ENCODE assay signal across 1 cellular context in the genomic region with DNA sequence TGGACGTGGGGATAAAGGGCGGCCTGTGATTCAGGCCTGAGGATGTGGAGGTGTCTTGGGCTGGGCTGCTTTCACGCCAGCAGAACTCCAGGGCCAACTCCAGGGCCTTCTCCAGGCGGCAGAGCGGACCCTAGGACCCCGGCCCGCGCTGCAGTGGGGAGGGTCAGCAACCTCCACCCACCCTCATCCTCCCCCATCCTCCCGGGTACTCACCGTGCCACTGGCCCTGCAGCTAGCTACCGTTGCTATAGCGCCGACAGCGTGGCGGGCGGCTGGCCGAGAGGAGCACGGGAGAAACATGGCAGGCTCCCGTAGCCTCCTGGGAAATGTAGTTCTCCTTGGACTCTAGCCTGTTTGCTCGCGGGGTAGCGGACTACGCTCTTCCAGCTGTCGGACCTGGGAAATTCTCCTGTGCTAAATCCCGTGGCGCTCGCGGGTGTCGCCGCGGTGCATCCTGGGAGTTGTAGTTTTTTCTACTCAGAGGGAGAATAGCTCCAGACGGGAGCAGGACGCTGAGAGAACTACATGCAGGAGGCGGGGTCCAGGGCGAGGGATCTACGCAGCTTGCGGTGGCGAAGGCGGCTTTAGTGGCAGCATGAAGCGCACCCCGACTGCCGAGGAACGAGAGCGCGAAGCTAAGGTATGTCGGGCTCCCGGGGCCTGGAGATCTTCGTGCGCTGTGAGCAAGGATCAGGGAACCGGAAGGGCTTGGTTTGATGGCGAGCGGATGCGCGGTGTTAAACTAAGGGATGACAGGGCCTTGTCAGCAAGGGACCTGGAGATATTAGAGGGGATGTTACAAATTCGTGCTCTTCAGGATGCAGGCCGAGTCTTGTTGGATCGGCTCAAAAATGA.
TF ChIP-seq lines count a peak whose summit lies in the region.

Gene FTO (plus strand): TSS at position 567 of the 855 bp plus-strand sequence.
Gene RPGRIP1L (minus strand): TSS at position 270 of the 855 bp plus-strand sequence. CDS start 3,136 bp downstream, outside the sequence.

TF ChIP-seq in HepG2, 621 proteins besides CTCF, POLR2A, EP300 and RAD21 (continued from another document and continues in another):
- TF ChIP-seq FOSL1 (CRISPR knock-in tag; IDR thresholded peaks at IDR 0.05; ENCODE audit: borderline replicate concordance) (no peak), ZNF839 (CRISPR knock-in tag; IDR thresholded peaks at IDR 0.05; ENCODE audit: borderline replicate concordance) (peak; percentile 78; the same call in 1 of the 2 replicates), PAF1 (CRISPR knock-in tag; IDR thresholded peaks at IDR 0.05) (no peak), ZNF326 (CRISPR knock-in tag; IDR thresholded peaks at IDR 0.05; ENCODE audit: borderline replicate concordance) (no peak), CHD4 (IDR thresholded peaks at IDR 0.05; ENCODE audit: borderline replicate concordance, low read length) (no peak), TBL1XR1 (IDR thresholded peaks at IDR 0.05; ENCODE audit: borderline replicate concordance, low read length, partially characterized antibody) (peak; percentile 85), ZNF414 (CRISPR knock-in tag; IDR thresholded peaks at IDR 0.05) (peak; percentile 65; the same call in 1 of the 2 replicates), MAFG (CRISPR knock-in tag; IDR thresholded peaks at IDR 0.05) (no peak), ZNF572 (CRISPR knock-in tag; IDR thresholded peaks at IDR 0.05) (peak; percentile 95), ZNF556 (CRISPR knock-in tag; IDR thresholded peaks at IDR 0.05; ENCODE audit: borderline replicate concordance) (peak; percentile 97; the same call in 1 of the 2 replicates), FOXP1 (IDR thresholded peaks at IDR 0.05) (no peak), FOXP1 (CRISPR knock-in tag; IDR thresholded peaks at IDR 0.05) (0 out of 2 replicates have a peak, but pooled peaks have one; percentile 12), AKAP8 (CRISPR knock-in tag; IDR thresholded peaks at IDR 0.05) (peak; percentile 82; the same call in 1 of the 2 replicates), ATF7-NPFF (CRISPR knock-in tag; IDR thresholded peaks at IDR 0.05; ENCODE audit: low read depth) (peak; percentile 60; the same call in 1 of the 2 replicates), SIX1 (CRISPR knock-in tag; IDR thresholded peaks at IDR 0.05; ENCODE audit: borderline replicate concordance) (no peak), XBP1 (CRISPR knock-in tag; IDR thresholded peaks at IDR 0.05) (no peak), SRF (IDR thresholded peaks at IDR 0.05; ENCODE audit: low read depth, low read length) (no peak), NFAT5 (CRISPR knock-in tag; IDR thresholded peaks at IDR 0.05) (no peak), ZNF891 (CRISPR knock-in tag; IDR thresholded peaks at IDR 0.05) (peak; percentile 73; the same call in 1 of the 2 replicates), ZNF564 (CRISPR knock-in tag; IDR thresholded peaks at IDR 0.05) (peak; percentile 40; the same call in 1 of the 2 replicates), KDM6A (CRISPR knock-in tag; IDR thresholded peaks at IDR 0.05; ENCODE audit: low read depth) (no peak; the same call in 1 of the 2 replicates), ZNF598 (CRISPR knock-in tag; IDR thresholded peaks at IDR 0.05; ENCODE audit: borderline replicate concordance) (no peak), ZFP90 (CRISPR knock-in tag; IDR thresholded peaks at IDR 0.05; ENCODE audit: borderline replicate concordance) (peak; percentile 52; the same call in 1 of the 2 replicates), ZNF841 (CRISPR knock-in tag; IDR thresholded peaks at IDR 0.05; ENCODE audit: borderline replicate concordance) (no peak), BHLHE40 (IDR thresholded peaks at IDR 0.05; ENCODE audit: low read length) (peak; percentile 38; the same call in 1 of the 2 replicates), ZNF615 (CRISPR knock-in tag; IDR thresholded peaks at IDR 0.05; ENCODE audit: borderline replicate concordance) (no peak), POLR2G (IDR thresholded peaks at IDR 0.05; ENCODE audit: low read depth, low read length) (peak; percentile 67), EHMT2 (IDR thresholded peaks at IDR 0.05; ENCODE audit: borderline replicate concordance, low read depth, low read length) (no peak), CEBPG (CRISPR knock-in tag; IDR thresholded peaks at IDR 0.05) (no peak), FOSL2 (CRISPR knock-in tag; IDR thresholded peaks at IDR 0.05) (peak; percentile 66), ZNF607 (CRISPR knock-in tag; IDR thresholded peaks at IDR 0.05; ENCODE audit: borderline replicate concordance) (peak; percentile 77; the same call in 1 of the 2 replicates), ZNF557 (CRISPR knock-in tag; IDR thresholded peaks at IDR 0.05) (no peak), ZSCAN22 (CRISPR knock-in tag; IDR thresholded peaks at IDR 0.05) (no peak), HES4 (CRISPR knock-in tag; IDR thresholded peaks at IDR 0.05; ENCODE audit: borderline replicate concordance) (peak; percentile 92), ZNF333 (CRISPR knock-in tag; IDR thresholded peaks at IDR 0.05; ENCODE audit: borderline replicate concordance) (no peak), CC2D1A (CRISPR knock-in tag; IDR thresholded peaks at IDR 0.05) (no peak), RFX3 (CRISPR knock-in tag; IDR thresholded peaks at IDR 0.05) (peak; percentile 93), KDM3A (CRISPR knock-in tag; IDR thresholded peaks at IDR 0.05; ENCODE audit: low read depth) (peak; percentile 70; the same call in 1 of the 2 replicates), ZNF761 (CRISPR knock-in tag; conservative IDR thresholded peaks at IDR 0.05) (peak; percentile 87), ZBTB39 (CRISPR knock-in tag; IDR thresholded peaks at IDR 0.05) (peak; percentile 32; the same call in 1 of the 2 replicates), ZNF720 (CRISPR knock-in tag; IDR thresholded peaks at IDR 0.05) (no peak), ZNF816 (CRISPR knock-in tag; IDR thresholded peaks at IDR 0.05; ENCODE audit: borderline replicate concordance) (no peak)
- TF ChIP-seq, protein P1, sequence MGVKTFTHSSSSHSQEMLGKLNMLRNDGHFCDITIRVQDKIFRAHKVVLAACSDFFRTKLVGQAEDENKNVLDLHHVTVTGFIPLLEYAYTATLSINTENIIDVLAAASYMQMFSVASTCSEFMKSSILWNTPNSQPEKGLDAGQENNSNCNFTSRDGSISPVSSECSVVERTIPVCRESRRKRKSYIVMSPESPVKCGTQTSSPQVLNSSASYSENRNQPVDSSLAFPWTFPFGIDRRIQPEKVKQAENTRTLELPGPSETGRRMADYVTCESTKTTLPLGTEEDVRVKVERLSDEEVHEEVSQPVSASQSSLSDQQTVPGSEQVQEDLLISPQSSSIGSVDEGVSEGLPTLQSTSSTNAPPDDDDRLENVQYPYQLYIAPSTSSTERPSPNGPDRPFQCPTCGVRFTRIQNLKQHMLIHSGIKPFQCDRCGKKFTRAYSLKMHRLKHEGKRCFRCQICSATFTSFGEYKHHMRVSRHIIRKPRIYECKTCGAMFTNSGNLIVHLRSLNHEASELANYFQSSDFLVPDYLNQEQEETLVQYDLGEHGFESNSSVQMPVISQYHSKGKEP (CRISPR knock-in tag; IDR thresholded peaks at IDR 0.05) = no peak
- TF ChIP-seq, protein P2, sequence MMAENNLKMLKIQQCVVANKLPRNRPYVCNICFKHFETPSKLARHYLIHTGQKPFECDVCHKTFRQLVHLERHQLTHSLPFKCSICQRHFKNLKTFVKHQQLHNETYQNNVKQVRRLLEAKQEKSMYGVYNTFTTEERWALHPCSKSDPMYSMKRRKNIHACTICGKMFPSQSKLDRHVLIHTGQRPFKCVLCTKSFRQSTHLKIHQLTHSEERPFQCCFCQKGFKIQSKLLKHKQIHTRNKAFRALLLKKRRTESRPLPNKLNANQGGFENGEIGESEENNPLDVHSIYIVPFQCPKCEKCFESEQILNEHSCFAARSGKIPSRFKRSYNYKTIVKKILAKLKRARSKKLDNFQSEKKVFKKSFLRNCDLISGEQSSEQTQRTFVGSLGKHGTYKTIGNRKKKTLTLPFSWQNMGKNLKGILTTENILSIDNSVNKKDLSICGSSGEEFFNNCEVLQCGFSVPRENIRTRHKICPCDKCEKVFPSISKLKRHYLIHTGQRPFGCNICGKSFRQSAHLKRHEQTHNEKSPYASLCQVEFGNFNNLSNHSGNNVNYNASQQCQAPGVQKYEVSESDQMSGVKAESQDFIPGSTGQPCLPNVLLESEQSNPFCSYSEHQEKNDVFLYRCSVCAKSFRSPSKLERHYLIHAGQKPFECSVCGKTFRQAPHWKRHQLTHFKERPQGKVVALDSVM (CRISPR knock-in tag; IDR thresholded peaks at IDR 0.05) = 0 out of 2 replicates have a peak, but pooled peaks have one; percentile 40
- TF ChIP-seq, protein P3, sequence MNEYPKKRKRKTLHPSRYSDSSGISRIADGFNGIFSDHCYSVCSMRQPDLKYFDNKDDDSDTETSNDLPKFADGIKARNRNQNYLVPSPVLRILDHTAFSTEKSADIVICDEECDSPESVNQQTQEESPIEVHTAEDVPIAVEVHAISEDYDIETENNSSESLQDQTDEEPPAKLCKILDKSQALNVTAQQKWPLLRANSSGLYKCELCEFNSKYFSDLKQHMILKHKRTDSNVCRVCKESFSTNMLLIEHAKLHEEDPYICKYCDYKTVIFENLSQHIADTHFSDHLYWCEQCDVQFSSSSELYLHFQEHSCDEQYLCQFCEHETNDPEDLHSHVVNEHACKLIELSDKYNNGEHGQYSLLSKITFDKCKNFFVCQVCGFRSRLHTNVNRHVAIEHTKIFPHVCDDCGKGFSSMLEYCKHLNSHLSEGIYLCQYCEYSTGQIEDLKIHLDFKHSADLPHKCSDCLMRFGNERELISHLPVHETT (CRISPR knock-in tag; conservative IDR thresholded peaks at IDR 0.05) = peak; percentile 60; the same call in 1 of the 2 replicates
- TF ChIP-seq, protein P4, sequence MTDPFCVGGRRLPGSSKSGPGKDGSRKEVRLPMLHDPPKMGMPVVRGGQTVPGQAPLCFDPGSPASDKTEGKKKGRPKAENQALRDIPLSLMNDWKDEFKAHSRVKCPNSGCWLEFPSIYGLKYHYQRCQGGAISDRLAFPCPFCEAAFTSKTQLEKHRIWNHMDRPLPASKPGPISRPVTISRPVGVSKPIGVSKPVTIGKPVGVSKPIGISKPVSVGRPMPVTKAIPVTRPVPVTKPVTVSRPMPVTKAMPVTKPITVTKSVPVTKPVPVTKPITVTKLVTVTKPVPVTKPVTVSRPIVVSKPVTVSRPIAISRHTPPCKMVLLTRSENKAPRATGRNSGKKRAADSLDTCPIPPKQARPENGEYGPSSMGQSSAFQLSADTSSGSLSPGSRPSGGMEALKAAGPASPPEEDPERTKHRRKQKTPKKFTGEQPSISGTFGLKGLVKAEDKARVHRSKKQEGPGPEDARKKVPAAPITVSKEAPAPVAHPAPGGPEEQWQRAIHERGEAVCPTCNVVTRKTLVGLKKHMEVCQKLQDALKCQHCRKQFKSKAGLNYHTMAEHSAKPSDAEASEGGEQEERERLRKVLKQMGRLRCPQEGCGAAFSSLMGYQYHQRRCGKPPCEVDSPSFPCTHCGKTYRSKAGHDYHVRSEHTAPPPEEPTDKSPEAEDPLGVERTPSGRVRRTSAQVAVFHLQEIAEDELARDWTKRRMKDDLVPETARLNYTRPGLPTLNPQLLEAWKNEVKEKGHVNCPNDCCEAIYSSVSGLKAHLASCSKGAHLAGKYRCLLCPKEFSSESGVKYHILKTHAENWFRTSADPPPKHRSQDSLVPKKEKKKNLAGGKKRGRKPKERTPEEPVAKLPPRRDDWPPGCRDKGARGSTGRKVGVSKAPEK (CRISPR knock-in tag; IDR thresholded peaks at IDR 0.05; ENCODE audit: borderline replicate concordance) = no peak; the same call in 1 of the 2 replicates
